22 cellular contexts compared by ENCODE assay signal in the genomic region with DNA sequence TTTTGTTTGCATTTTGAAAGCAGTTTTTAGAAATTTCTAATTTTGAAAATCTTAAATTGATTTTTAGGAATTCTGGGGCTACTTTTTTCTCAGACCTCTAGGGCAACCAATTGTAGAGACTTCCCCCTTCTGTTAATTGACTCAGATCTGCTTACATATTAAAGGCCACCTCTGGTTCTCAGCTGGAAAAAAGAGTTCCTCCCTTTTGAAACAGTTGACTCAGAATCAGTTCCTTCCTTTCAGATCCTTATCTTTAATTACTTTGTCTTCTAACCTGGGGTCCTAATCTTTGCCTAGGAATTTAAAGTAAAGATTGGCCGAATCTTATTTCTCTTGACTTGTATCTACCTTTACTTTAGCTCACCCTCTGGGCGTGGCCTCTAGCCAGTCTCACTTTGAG.
A peak's percentile ranks its signal among the peaks of the same experiment; 100 is the strongest.
DNase-seq lines count a peak whose midpoint lies in the region; ATAC-seq and TF ChIP-seq lines count a peak whose summit lies in the region.
"Had no signal": no experiment of that assay in that cellular context is flagged by ENCODE, and none has a peak within 500 bp of the region (broad histone marks: within the 10 kb centered on the region; RNA-seq: fewer than 3 reads in every experiment).

No MANE protein-coding gene starts in this region.

- H3K36me3 ChIP-seq in H7 (replicated peaks; ENCODE audit: control insufficient read depth, insufficient read depth, low read length) (no peaks in the 10 kb centered on the region), skeletal muscle satellite cell (ENCODE audit: insufficient read depth, low read length) (no peaks in the 10 kb centered on the region)
- H3K36me3 ChIP-seq: heart right ventricle, pancreas had no signal

- no peak for ATAC-seq in SK-N-SH treated with all-trans-retinoic acid at 6 μM for 48 hours
- ATAC-seq: activated CD8-positive, alpha-beta memory T cell treated with anti-CD3 and anti-CD28 coated beads, Interleukin-2, amount 10 ng/mL, durations not matched to agents 7 days and 5 days; activated T-cell treated with anti-CD3 and anti-CD28 coated beads, Interleukin-2, amount 50 U/mL, for 72 hours; heart right ventricle; pancreas; right cardiac atrium had no signal

- H3K4me1 ChIP-seq in skeletal muscle satellite cell (ENCODE audit: control insufficient read depth, insufficient read depth, low read length) = peaks cover 31% of the 10 kb centered on the region
- H3K4me1 ChIP-seq: pancreas had no signal

- no peaks in the 10 kb centered on the region for H3K27me3 ChIP-seq in H7 (ENCODE audit: control insufficient read depth, insufficient read depth, low read length)
- H3K27me3 ChIP-seq in skeletal muscle satellite cell (ENCODE audit: control insufficient read depth, insufficient read depth, low read length) = no peaks in the 10 kb centered on the region
- H3K27me3 ChIP-seq: heart right ventricle, pancreas had no signal

- H3K4me2 ChIP-seq in skeletal muscle satellite cell (ENCODE audit: low read length) = no peak overlapping the region
- H3K4me2 ChIP-seq: SK-N-SH had no signal

- DNase-seq in H7 (peak; percentile 7), RPMI7951 (ENCODE audit: low read depth) (peak; percentile 5), foreskin fibroblast (peak; percentile 34 to 37), inferior parietal cortex (ENCODE audit: extremely low spot score) (no peak), AG08396 (ENCODE audit: low spot score) (no peak)
- DNase-seq: activated CD4-positive, alpha-beta T cell treated with anti-CD3 and anti-CD28 coated beads, Interleukin-2, amount 10 ng/mL, durations not matched to agents 24 days and 14 days; activated CD8-positive, alpha-beta memory T cell treated with anti-CD3 and anti-CD28 coated beads, Interleukin-2, amount 10 ng/mL, durations not matched to agents 7 days and 5 days; activated naive CD4-positive, alpha-beta T cell treated with anti-CD3 and anti-CD28 coated beads, Interleukin-2, amount 50 U/mL, for 16 hours; activated T-cell treated with anti-CD3 and anti-CD28 coated beads, Interleukin-2, amount 50 U/mL, for 72 hours; aorta; CD4-positive, CD25-positive, alpha-beta regulatory T cell; heart right ventricle; NCI-H1092 treated with DMSO at 0.1 percent for 48 hours; NCI-H2029; NCI-H226; NCI-H774; pancreas; right cardiac atrium; SK-N-SH; stimulated activated naive CD4-positive, alpha-beta T cell treated with Interleukin-2 at 50 U/mL for 16 hours had no signal

- TF ChIP-seq CTCF in foreskin fibroblast (IDR thresholded peaks at IDR 0.05; ENCODE audit: low read depth, low read length) = no peak

- H3K9ac ChIP-seq in skeletal muscle satellite cell (ENCODE audit: low read depth, low read length) = peak overlapping the region; percentile 62
- H3K9ac ChIP-seq: SK-N-SH had no signal

- H3K4me3 ChIP-seq in H7 (ENCODE audit: insufficient read depth, low read depth, low read length) = no peak overlapping the region
- H3K4me3 ChIP-seq in foreskin fibroblast (ENCODE audit: low read depth in 1 of 2, low read length in 2 of 2) = no peak overlapping the region
- no peak overlapping the region for H3K4me3 ChIP-seq in skeletal muscle satellite cell (ENCODE audit: low read length)
- H3K4me3 ChIP-seq: heart right ventricle, pancreas had no signal

- H3K9me3 ChIP-seq in skeletal muscle satellite cell (replicated peaks; ENCODE audit: low read length) = no peaks in the 10 kb centered on the region
- H3K9me3 ChIP-seq: heart right ventricle, pancreas, SK-N-SH had no signal

TF ChIP-seq in SK-N-SH treated with all-trans-retinoic acid at 6 μM for 48 hours, 23 proteins besides CTCF, POLR2A, EP300 and RAD21:
- TF ChIP-seq ZFP3 (CRISPR knock-in tag; IDR thresholded peaks at IDR 0.05) (no peak), BACH2 (CRISPR knock-in tag; IDR thresholded peaks at IDR 0.05; ENCODE audit: borderline replicate concordance) (no peak), TCF4 (CRISPR knock-in tag; IDR thresholded peaks at IDR 0.05; ENCODE audit: borderline replicate concordance) (no peak), ISL1 (CRISPR knock-in tag; IDR thresholded peaks at IDR 0.05) (no peak), ZFP30 (CRISPR knock-in tag; IDR thresholded peaks at IDR 0.05) (no peak), POU6F1 (CRISPR knock-in tag; IDR thresholded peaks at IDR 0.05; ENCODE audit: borderline replicate concordance, low read depth) (no peak), SNAI2 (CRISPR knock-in tag; IDR thresholded peaks at IDR 0.05) (no peak), ESRRG (CRISPR knock-in tag; IDR thresholded peaks at IDR 0.05) (no peak), ZNF8 (CRISPR knock-in tag; IDR thresholded peaks at IDR 0.05) (no peak), ARNTL (CRISPR knock-in tag; IDR thresholded peaks at IDR 0.05; ENCODE audit: borderline replicate concordance, low read depth) (no peak), ZNF70 (CRISPR knock-in tag; IDR thresholded peaks at IDR 0.05) (no peak), PPARA (CRISPR knock-in tag; IDR thresholded peaks at IDR 0.05; ENCODE audit: borderline replicate concordance) (no peak), GLIS3 (CRISPR knock-in tag; IDR thresholded peaks at IDR 0.05) (no peak), TOX (CRISPR knock-in tag; IDR thresholded peaks at IDR 0.05; ENCODE audit: borderline replicate concordance) (no peak), ZC3H10 (CRISPR knock-in tag; IDR thresholded peaks at IDR 0.05) (no peak), CREB5 (CRISPR knock-in tag; IDR thresholded peaks at IDR 0.05; ENCODE audit: low read depth) (no peak)
- TF ChIP-seq, protein P1, sequence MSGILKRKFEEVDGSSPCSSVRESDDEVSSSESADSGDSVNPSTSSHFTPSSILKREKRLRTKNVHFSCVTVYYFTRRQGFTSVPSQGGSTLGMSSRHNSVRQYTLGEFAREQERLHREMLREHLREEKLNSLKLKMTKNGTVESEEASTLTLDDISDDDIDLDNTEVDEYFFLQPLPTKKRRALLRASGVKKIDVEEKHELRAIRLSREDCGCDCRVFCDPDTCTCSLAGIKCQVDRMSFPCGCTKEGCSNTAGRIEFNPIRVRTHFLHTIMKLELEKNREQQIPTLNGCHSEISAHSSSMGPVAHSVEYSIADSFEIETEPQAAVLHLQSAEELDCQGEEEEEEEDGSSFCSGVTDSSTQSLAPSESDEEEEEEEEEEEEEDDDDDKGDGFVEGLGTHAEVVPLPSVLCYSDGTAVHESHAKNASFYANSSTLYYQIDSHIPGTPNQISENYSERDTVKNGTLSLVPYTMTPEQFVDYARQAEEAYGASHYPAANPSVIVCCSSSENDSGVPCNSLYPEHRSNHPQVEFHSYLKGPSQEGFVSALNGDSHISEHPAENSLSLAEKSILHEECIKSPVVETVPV (CRISPR knock-in tag; IDR thresholded peaks at IDR 0.05) = no peak
- TF ChIP-seq, protein P2, sequence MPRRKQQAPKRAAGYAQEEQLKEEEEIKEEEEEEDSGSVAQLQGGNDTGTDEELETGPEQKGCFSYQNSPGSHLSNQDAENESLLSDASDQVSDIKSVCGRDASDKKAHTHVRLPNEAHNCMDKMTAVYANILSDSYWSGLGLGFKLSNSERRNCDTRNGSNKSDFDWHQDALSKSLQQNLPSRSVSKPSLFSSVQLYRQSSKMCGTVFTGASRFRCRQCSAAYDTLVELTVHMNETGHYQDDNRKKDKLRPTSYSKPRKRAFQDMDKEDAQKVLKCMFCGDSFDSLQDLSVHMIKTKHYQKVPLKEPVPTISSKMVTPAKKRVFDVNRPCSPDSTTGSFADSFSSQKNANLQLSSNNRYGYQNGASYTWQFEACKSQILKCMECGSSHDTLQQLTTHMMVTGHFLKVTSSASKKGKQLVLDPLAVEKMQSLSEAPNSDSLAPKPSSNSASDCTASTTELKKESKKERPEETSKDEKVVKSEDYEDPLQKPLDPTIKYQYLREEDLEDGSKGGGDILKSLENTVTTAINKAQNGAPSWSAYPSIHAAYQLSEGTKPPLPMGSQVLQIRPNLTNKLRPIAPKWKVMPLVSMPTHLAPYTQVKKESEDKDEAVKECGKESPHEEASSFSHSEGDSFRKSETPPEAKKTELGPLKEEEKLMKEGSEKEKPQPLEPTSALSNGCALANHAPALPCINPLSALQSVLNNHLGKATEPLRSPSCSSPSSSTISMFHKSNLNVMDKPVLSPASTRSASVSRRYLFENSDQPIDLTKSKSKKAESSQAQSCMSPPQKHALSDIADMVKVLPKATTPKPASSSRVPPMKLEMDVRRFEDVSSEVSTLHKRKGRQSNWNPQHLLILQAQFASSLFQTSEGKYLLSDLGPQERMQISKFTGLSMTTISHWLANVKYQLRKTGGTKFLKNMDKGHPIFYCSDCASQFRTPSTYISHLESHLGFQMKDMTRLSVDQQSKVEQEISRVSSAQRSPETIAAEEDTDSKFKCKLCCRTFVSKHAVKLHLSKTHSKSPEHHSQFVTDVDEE (CRISPR knock-in tag; IDR thresholded peaks at IDR 0.05) = no peak

Comparison
In these comparisons a context has a peak if more than half of its experiments do, and no peak if none do; other contexts are left out.
1. DNase-seq: peak in H7 (single experiment), RPMI7951 (single experiment) and foreskin fibroblast (2 of 2); none in inferior parietal cortex (single experiment) and AG08396 (single experiment).